In genomic region chr14:97065305-97066067, GRCh38 we compare ENCODE assay signal across 22 cellular contexts.
"Had no signal": no experiment of that assay in that cellular context is flagged by ENCODE, and none has a peak within 500 bp of the region (broad histone marks: within the 10 kb centered on the region; RNA-seq: fewer than 3 reads in every experiment).

No MANE protein-coding gene starts in this region.

- DNase-seq: activated B cell treated with CpG ODN at 0.5 μM for 24 hours; activated CD4-positive, alpha-beta T cell treated with anti-CD3 and anti-CD28 coated beads for 36 hours; activated CD4-positive, alpha-beta T cell treated with anti-CD3 and anti-CD28 coated beads, Interleukin-2, amount 50 U/mL, for 48 hours; activated CD8-positive, alpha-beta memory T cell treated with anti-CD3 and anti-CD28 coated beads for 24 hours; activated effector memory CD4-positive, alpha-beta T cell treated with anti-CD3 and anti-CD28 coated beads, Interleukin-2, amount 50 U/mL, for 16 hours; activated naive CD4-positive, alpha-beta T cell treated with anti-CD3 and anti-CD28 coated beads for 36 hours; amniotic stem cell; brain microvascular endothelial cell; central memory CD4-positive, alpha-beta T cell; gastrocnemius medialis; glutamatergic neuron; left cardiac atrium; mesenchymal stem cell; natural killer cell; right cardiac atrium; stimulated activated CD4-positive, alpha-beta T cell treated with anti-CD3 and anti-CD28 coated beads, Interleukin-15, amount 100 ng/mL, for 24 hours; stimulated activated CD4-positive, alpha-beta T cell treated with anti-CD3 and anti-CD28 coated beads, Interleukin-2, amount 100 ng/mL, for 24 hours; stimulated activated naive CD4-positive, alpha-beta T cell; T-helper 1 cell; tibial artery; upper lobe of right lung had no signal

- H3K36me3 ChIP-seq: brain microvascular endothelial cell, gastrocnemius medialis, suprapubic skin, tibial artery, upper lobe of right lung had no signal

- H3K4me1 ChIP-seq: gastrocnemius medialis, suprapubic skin, tibial artery, upper lobe of right lung had no signal

- H3K9me3 ChIP-seq: gastrocnemius medialis, suprapubic skin, tibial artery, upper lobe of right lung had no signal

- H3K27ac ChIP-seq: brain microvascular endothelial cell, gastrocnemius medialis, suprapubic skin, tibial artery, upper lobe of right lung had no signal

- H3K4me3 ChIP-seq: gastrocnemius medialis, suprapubic skin, tibial artery, upper lobe of right lung had no signal

- H3K27me3 ChIP-seq: brain microvascular endothelial cell, gastrocnemius medialis, suprapubic skin, tibial artery, upper lobe of right lung had no signal

- ATAC-seq: activated CD4-positive, alpha-beta T cell treated with anti-CD3 and anti-CD28 coated beads for 36 hours; gastrocnemius medialis; left cardiac atrium; natural killer cell; right cardiac atrium; upper lobe of right lung had no signal
